In genomic region chr2:211798868-211799267, GRCh38 we compare ENCODE assay signal across 18 cellular contexts.
"Had no signal": no experiment of that assay in that cellular context is flagged by ENCODE, and none has a peak within 500 bp of the region (broad histone marks: within the 10 kb centered on the region; RNA-seq: fewer than 3 reads in every experiment).

No MANE protein-coding gene starts in this region.

- H3K79me2 ChIP-seq: hepatocyte had no signal

- H3K27ac ChIP-seq: coronary artery, dorsolateral prefrontal cortex, esophagus muscularis mucosa, foreskin keratinocyte, gastroesophageal sphincter, heart left ventricle, hepatocyte, left lung, lower lobe of right lung had no signal

- ATAC-seq: foreskin keratinocyte; gastroesophageal sphincter; heart left ventricle; left cardiac atrium; left lung; left ventricle myocardium superior; lower lobe of right lung; naive thymus-derived CD4-positive, alpha-beta T cell had no signal

- H3K36me3 ChIP-seq: esophagus muscularis mucosa, gastroesophageal sphincter, heart left ventricle, left lung, lower lobe of right lung had no signal

- H3K27ac Mint-ChIP-seq: naive thymus-derived CD4-positive, alpha-beta T cell had no signal

- H2AFZ ChIP-seq: hepatocyte had no signal

- DNase-seq: dermis blood vessel endothelial cell; dorsolateral prefrontal cortex; effector CD4-positive, alpha-beta T cell; effector memory CD4-positive, alpha-beta T cell; foreskin keratinocyte; heart left ventricle; hypothalamus; left cardiac atrium; left lung; left ventricle myocardium superior; lower lobe of right lung; mesenchymal stem cell; midbrain; naive thymus-derived CD4-positive, alpha-beta T cell had no signal

- H3K4me3 Mint-ChIP-seq: naive thymus-derived CD4-positive, alpha-beta T cell had no signal

- H3K9me3 ChIP-seq: esophagus muscularis mucosa, gastroesophageal sphincter, heart left ventricle, left lung, lower lobe of right lung had no signal

- H3K4me1 Mint-ChIP-seq: naive thymus-derived CD4-positive, alpha-beta T cell had no signal

- H3K4me1 ChIP-seq: esophagus muscularis mucosa, foreskin keratinocyte, gastroesophageal sphincter, heart left ventricle, left lung, lower lobe of right lung had no signal

- H3K27me3 Mint-ChIP-seq: naive thymus-derived CD4-positive, alpha-beta T cell had no signal

- H3K27me3 ChIP-seq: dorsolateral prefrontal cortex, esophagus muscularis mucosa, foreskin keratinocyte, gastroesophageal sphincter, heart left ventricle, hepatocyte, left lung had no signal

- H3K4me2 ChIP-seq: hepatocyte had no signal

- H3K4me3 ChIP-seq: coronary artery, dorsolateral prefrontal cortex, esophagus muscularis mucosa, gastroesophageal sphincter, heart left ventricle, hepatocyte, left lung, lower lobe of right lung had no signal

- H3K36me3 Mint-ChIP-seq: naive thymus-derived CD4-positive, alpha-beta T cell had no signal
